ENCODE assay signal across 1 cellular context in genomic region chr14:75443203-75443969, GRCh38.
TF ChIP-seq lines count a peak whose summit lies in the region.

No MANE protein-coding gene starts in this region.

TF ChIP-seq in H1, 55 proteins besides CTCF, POLR2A, EP300 and RAD21:
- TF ChIP-seq BACH1 (IDR thresholded peaks at IDR 0.05; ENCODE audit: low read length) (no peak), BRCA1 (IDR thresholded peaks at IDR 0.05; ENCODE audit: low read depth, low read length) (no peak), TBP (IDR thresholded peaks at IDR 0.05; ENCODE audit: low read depth, low read length) (no peak), CEBPB (IDR thresholded peaks at IDR 0.05; ENCODE audit: low read depth, low read length) (no peak), ZNF274 (IDR thresholded peaks at IDR 0.05; ENCODE audit: borderline replicate concordance, extremely low read depth, low read length) (no peak), BCL11A (IDR thresholded peaks at IDR 0.05; ENCODE audit: low read depth in 2 of 2, low read length in 2 of 2) (no peak), ATF2 (IDR thresholded peaks at IDR 0.05; ENCODE audit: low read length) (no peak), CBX5 (IDR thresholded peaks at IDR 0.05; ENCODE audit: low read depth, low read length) (no peak), SUZ12 (IDR thresholded peaks at IDR 0.05; ENCODE audit: low read length) (no peak), SP4 (IDR thresholded peaks at IDR 0.05; ENCODE audit: low read length) (no peak), NANOG (IDR thresholded peaks at IDR 0.05; ENCODE audit: insufficient read depth, low read depth, low read length, poor library complexity, severe bottlenecking) (no peak), E2F6 (IDR thresholded peaks at IDR 0.05) (no peak), RNF2 (IDR thresholded peaks at IDR 0.05; ENCODE audit: borderline replicate concordance, low read depth, low read length, missing control alignments, poor library complexity, severe bottlenecking) (no peak)
